ENCODE assay signal across 1 cellular context in the genomic region with DNA sequence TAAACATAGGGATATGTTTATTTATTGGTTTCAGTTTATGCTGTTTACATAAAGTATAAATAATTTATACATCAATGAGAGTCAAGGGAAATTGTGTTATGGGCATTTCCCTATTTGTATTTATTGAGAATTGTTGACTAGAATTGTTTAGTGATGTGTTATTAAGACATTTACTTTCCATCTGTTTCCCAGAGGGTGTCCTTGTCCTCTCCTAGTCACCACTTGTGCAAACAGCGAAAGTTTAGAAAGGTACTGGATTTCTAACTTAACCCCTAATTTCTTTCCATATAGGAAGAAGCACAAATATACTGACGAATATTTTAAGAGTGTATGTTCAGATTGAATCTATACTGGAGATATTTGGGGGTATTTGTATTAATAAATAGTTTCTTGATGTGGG.
TF ChIP-seq lines count a peak whose summit lies in the region.

No MANE protein-coding gene starts in this region.

TF ChIP-seq in GM23338, 12 proteins besides CTCF, POLR2A, EP300 and RAD21:
- TF ChIP-seq EZH2phosphoT487 (IDR thresholded peaks at IDR 0.05; ENCODE audit: unreplicated experiment) (no peak), STAT1 (IDR thresholded peaks at IDR 0.05; ENCODE audit: unreplicated experiment) (no peak), ZNF331 (CRISPR knock-in tag; IDR thresholded peaks at IDR 0.05; ENCODE audit: low read depth) (no peak), ZNF114 (CRISPR knock-in tag; IDR thresholded peaks at IDR 0.05) (no peak), CREB1 (CRISPR knock-in tag; IDR thresholded peaks at IDR 0.05; ENCODE audit: low read depth) (no peak), POLR2AphosphoS5 (IDR thresholded peaks at IDR 0.05; ENCODE audit: low read depth) (no peak), JUNB (IDR thresholded peaks at IDR 0.05; ENCODE audit: unreplicated experiment) (no peak)
- TF ChIP-seq, protein P1, sequence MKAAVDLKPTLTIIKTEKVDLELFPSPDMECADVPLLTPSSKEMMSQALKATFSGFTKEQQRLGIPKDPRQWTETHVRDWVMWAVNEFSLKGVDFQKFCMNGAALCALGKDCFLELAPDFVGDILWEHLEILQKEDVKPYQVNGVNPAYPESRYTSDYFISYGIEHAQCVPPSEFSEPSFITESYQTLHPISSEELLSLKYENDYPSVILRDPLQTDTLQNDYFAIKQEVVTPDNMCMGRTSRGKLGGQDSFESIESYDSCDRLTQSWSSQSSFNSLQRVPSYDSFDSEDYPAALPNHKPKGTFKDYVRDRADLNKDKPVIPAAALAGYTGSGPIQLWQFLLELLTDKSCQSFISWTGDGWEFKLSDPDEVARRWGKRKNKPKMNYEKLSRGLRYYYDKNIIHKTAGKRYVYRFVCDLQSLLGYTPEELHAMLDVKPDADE (IDR thresholded peaks at IDR 0.05): no peak
- TF ChIP-seq, protein P2, sequence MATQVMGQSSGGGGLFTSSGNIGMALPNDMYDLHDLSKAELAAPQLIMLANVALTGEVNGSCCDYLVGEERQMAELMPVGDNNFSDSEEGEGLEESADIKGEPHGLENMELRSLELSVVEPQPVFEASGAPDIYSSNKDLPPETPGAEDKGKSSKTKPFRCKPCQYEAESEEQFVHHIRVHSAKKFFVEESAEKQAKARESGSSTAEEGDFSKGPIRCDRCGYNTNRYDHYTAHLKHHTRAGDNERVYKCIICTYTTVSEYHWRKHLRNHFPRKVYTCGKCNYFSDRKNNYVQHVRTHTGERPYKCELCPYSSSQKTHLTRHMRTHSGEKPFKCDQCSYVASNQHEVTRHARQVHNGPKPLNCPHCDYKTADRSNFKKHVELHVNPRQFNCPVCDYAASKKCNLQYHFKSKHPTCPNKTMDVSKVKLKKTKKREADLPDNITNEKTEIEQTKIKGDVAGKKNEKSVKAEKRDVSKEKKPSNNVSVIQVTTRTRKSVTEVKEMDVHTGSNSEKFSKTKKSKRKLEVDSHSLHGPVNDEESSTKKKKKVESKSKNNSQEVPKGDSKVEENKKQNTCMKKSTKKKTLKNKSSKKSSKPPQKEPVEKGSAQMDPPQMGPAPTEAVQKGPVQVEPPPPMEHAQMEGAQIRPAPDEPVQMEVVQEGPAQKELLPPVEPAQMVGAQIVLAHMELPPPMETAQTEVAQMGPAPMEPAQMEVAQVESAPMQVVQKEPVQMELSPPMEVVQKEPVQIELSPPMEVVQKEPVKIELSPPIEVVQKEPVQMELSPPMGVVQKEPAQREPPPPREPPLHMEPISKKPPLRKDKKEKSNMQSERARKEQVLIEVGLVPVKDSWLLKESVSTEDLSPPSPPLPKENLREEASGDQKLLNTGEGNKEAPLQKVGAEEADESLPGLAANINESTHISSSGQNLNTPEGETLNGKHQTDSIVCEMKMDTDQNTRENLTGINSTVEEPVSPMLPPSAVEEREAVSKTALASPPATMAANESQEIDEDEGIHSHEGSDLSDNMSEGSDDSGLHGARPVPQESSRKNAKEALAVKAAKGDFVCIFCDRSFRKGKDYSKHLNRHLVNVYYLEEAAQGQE (IDR thresholded peaks at IDR 0.05; ENCODE audit: unreplicated experiment): no peak
- TF ChIP-seq, protein P3, sequence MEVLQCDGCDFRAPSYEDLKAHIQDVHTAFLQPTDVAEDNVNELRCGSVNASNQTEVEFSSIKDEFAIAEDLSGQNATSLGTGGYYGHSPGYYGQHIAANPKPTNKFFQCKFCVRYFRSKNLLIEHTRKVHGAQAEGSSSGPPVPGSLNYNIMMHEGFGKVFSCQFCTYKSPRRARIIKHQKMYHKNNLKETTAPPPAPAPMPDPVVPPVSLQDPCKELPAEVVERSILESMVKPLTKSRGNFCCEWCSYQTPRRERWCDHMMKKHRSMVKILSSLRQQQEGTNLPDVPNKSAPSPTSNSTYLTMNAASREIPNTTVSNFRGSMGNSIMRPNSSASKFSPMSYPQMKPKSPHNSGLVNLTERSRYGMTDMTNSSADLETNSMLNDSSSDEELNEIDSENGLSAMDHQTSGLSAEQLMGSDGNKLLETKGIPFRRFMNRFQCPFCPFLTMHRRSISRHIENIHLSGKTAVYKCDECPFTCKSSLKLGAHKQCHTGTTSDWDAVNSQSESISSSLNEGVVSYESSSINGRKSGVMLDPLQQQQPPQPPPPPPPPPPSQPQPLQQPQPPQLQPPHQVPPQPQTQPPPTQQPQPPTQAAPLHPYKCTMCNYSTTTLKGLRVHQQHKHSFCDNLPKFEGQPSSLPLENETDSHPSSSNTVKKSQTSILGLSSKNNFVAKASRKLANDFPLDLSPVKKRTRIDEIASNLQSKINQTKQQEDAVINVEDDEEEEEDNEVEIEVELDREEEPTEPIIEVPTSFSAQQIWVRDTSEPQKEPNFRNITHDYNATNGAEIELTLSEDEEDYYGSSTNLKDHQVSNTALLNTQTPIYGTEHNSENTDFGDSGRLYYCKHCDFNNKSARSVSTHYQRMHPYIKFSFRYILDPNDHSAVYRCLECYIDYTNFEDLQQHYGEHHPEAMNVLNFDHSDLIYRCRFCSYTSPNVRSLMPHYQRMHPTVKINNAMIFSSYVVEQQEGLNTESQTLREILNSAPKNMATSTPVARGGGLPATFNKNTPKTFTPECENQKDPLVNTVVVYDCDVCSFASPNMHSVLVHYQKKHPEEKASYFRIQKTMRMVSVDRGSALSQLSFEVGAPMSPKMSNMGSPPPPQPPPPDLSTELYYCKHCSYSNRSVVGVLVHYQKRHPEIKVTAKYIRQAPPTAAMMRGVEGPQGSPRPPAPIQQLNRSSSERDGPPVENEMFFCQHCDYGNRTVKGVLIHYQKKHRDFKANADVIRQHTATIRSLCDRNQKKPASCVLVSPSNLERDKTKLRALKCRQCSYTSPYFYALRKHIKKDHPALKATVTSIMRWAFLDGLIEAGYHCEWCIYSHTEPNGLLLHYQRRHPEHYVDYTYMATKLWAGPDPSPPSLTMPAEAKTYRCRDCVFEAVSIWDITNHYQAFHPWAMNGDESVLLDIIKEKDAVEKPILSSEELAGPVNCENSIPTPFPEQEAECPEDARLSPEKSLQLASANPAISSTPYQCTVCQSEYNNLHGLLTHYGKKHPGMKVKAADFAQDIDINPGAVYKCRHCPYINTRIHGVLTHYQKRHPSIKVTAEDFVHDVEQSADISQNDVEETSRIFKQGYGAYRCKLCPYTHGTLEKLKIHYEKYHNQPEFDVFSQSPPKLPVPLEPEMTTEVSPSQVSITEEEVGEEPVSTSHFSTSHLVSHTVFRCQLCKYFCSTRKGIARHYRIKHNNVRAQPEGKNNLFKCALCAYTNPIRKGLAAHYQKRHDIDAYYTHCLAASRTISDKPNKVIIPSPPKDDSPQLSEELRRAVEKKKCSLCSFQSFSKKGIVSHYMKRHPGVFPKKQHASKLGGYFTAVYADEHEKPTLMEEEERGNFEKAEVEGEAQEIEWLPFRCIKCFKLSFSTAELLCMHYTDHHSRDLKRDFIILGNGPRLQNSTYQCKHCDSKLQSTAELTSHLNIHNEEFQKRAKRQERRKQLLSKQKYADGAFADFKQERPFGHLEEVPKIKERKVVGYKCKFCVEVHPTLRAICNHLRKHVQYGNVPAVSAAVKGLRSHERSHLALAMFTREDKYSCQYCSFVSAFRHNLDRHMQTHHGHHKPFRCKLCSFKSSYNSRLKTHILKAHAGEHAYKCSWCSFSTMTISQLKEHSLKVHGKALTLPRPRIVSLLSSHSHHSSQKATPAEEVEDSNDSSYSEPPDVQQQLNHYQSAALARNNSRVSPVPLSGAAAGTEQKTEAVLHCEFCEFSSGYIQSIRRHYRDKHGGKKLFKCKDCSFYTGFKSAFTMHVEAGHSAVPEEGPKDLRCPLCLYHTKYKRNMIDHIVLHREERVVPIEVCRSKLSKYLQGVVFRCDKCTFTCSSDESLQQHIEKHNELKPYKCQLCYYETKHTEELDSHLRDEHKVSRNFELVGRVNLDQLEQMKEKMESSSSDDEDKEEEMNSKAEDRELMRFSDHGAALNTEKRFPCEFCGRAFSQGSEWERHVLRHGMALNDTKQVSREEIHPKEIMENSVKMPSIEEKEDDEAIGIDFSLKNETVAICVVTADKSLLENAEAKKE (CRISPR knock-in tag; IDR thresholded peaks at IDR 0.05): no peak
